In the genomic region with DNA sequence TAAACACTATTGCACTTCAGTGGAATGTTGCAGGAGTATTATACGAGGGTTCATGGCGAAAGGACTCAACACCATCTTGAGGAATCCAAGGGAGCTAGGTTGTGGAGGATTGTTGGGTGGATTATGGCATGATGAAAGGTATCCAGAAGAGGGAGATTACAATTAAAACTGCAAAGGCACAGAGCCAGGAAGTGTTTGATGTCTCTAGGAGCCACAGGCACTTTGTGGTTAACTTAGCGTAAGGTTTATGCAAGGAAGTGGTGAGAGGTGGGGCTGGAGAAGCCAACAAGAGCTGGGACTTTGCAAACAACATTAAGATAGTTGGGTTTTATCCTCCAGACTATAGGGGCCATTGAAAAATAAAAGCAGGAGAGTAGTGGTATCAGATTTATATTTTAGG, we compare ENCODE assay signal across 8 cellular contexts.
DNase-seq lines count a peak whose midpoint lies in the region; ATAC-seq, FAIRE-seq and TF ChIP-seq lines count a peak whose summit lies in the region.

No MANE protein-coding gene starts in this region.

- CTCF ChIA-PET in activated CD8-positive, alpha-beta T cell treated with anti-CD3 and anti-CD28 coated beads for 36 hours (lab: Charles Lee), result no interaction called here

- POLR2A ChIA-PET in activated CD8-positive, alpha-beta T cell treated with anti-CD3 and anti-CD28 coated beads for 36 hours (lab: Charles Lee), result no interaction called here

- H3K4me1 Mint-ChIP-seq in activated CD8-positive, alpha-beta T cell treated with anti-CD3 and anti-CD28 coated beads for 36 hours (ENCODE audit: low read depth), result no peaks in the 10 kb centered on the region

- H3K27ac Mint-ChIP-seq in activated CD8-positive, alpha-beta T cell treated with anti-CD3 and anti-CD28 coated beads for 36 hours, result no peak overlapping the region

- peak; percentile 64 for DNase-seq in EH (ENCODE audit: low read depth)
- peak; percentile 77 to 82 for DNase-seq in Kasumi-1 (lab: John Stamatoyannopoulos, UW)
- peak; percentile 33 for DNase-seq in activated CD8-positive, alpha-beta T cell treated with anti-CD3 and anti-CD28 coated beads for 36 hours
- peak; percentile 48 for DNase-seq in kidney tubule cell (ENCODE audit: low spot score)
- no peak for DNase-seq in DMS153 (lab: John Stamatoyannopoulos, UW)
- no peak for DNase-seq in GM19239 (ENCODE audit: insufficient read length, low spot score)
- no peak for DNase-seq in cerebellar nuclear complex (lab: John Stamatoyannopoulos, UW)

- no peak for FAIRE-seq in GM19239 (lab: Jason Lieb, UNC)

- H3K36me3 Mint-ChIP-seq in activated CD8-positive, alpha-beta T cell treated with anti-CD3 and anti-CD28 coated beads for 36 hours (ENCODE audit: low read depth), result no peaks in the 10 kb centered on the region

- TF ChIP-seq CTCF in activated CD8-positive, alpha-beta T cell treated with anti-CD3 and anti-CD28 coated beads for 36 hours (IDR thresholded peaks at IDR 0.05), result no peak

- peak; percentile 68 for ATAC-seq in activated CD8-positive, alpha-beta T cell treated with anti-CD3 and anti-CD28 coated beads for 36 hours
- ATAC-seq in GM19395 (IDR thresholded peaks at IDR 0.05; ENCODE audit: unreplicated experiment), result no peak

- no peaks in the 10 kb centered on the region for H3K9me3 Mint-ChIP-seq in activated CD8-positive, alpha-beta T cell treated with anti-CD3 and anti-CD28 coated beads for 36 hours

- H3K27me3 Mint-ChIP-seq in activated CD8-positive, alpha-beta T cell treated with anti-CD3 and anti-CD28 coated beads for 36 hours, result no peaks in the 10 kb centered on the region

- intact Hi-C loops in activated CD8-positive, alpha-beta T cell treated with anti-CD3 and anti-CD28 coated beads for 36 hours (cut with micrococcal nuclease), result no loop called here

- no peak overlapping the region for H3K4me3 Mint-ChIP-seq in activated CD8-positive, alpha-beta T cell treated with anti-CD3 and anti-CD28 coated beads for 36 hours

Comparison
In these comparisons a context has a peak if more than half of its experiments do, and no peak if none do; other contexts are left out.
1. DNase-seq: peak in EH (single experiment), Kasumi-1 (2 of 2), activated CD8-positive, alpha-beta T cell treated with anti-CD3 and anti-CD28 coated beads for 36 hours (single experiment) and kidney tubule cell (single experiment); none in DMS153 (single experiment), GM19239 (single experiment) and cerebellar nuclear complex (0 of 2).